In genomic region chr13:108213946-108214345, GRCh38 we compare ENCODE assay signal across 8 cellular contexts. TPM values are rescaled to one million over a fixed set of nuclear protein-coding genes. Genes with fewer than 3 reads are reported as not detected.
DNase-seq lines count a peak whose midpoint lies in the region; ATAC-seq, FAIRE-seq and TF ChIP-seq lines count a peak whose summit lies in the region.

No MANE protein-coding gene starts in this region.

- TF ChIP-seq CTCF in astrocyte (IDR thresholded peaks at IDR 0.05; ENCODE audit: insufficient read depth, low read depth, low read length) (no peak), prostate gland (IDR thresholded peaks at IDR 0.05) (no peak)

- no peak overlapping the region for H3K23ac ChIP-seq in mesenchymal stem cell (ENCODE audit: low read length in 2 of 2)

- H3K4ac ChIP-seq in mesenchymal stem cell (ENCODE audit: low read depth in 1 of 2, low read length in 2 of 2) = no peak overlapping the region

- peaks cover 5% of the 10 kb centered on the region for H4K20me1 ChIP-seq in BLaER1
- no peaks in the 10 kb centered on the region for H4K20me1 ChIP-seq in astrocyte (ENCODE audit: insufficient read depth, low read length)

- H3K79me1 ChIP-seq in mesenchymal stem cell (replicated peaks; ENCODE audit: low read length, poor library complexity, severe bottlenecking) = peaks cover 14% of the 10 kb centered on the region

- peak overlapping the region; percentile 85 for H3K27ac ChIP-seq in BLaER1
- H3K27ac ChIP-seq in astrocyte (ENCODE audit: low read depth, low read length) = no peak overlapping the region
- H3K27ac ChIP-seq in mesenchymal stem cell (ENCODE audit: low read length, poor library complexity, severe bottlenecking) = no peak overlapping the region
- no peak overlapping the region for H3K27ac ChIP-seq in prostate gland

- peaks cover 22% of the 10 kb centered on the region for H3K79me2 ChIP-seq in astrocyte (ENCODE audit: insufficient read depth, low read length)

- no peak overlapping the region for H2BK5ac ChIP-seq in mesenchymal stem cell (ENCODE audit: low read depth, low read length, poor library complexity, severe bottlenecking)

- no peak overlapping the region for H4K91ac ChIP-seq in mesenchymal stem cell (ENCODE audit: low read length)

- H2AFZ ChIP-seq in astrocyte (ENCODE audit: low read depth, low read length) = peak overlapping the region; percentile 22
- no peak overlapping the region for H2AFZ ChIP-seq in mesenchymal stem cell (ENCODE audit: low read depth, low read length)

- DNase-seq in HT1080 (ENCODE audit: low read depth) (peak; percentile 19), astrocyte (ENCODE audit: low read depth) (peak; percentile 53), mesenchymal stem cell (peak; percentile 47), prostate gland (ENCODE audit: low spot score) (no peak)

- FAIRE-seq in astrocyte (lab: Jason Lieb, UNC) = peak; percentile 26

- no peak overlapping the region for H2BK12ac ChIP-seq in mesenchymal stem cell (ENCODE audit: low read length in 2 of 2)

- no peak for TF ChIP-seq POLR2A in prostate gland (IDR thresholded peaks at IDR 0.05)

- peak overlapping the region; percentile 74 for H3K27ac Mint-ChIP-seq in astrocyte (ENCODE audit: unreplicated experiment)

- intact Hi-C loops in prostate gland (cut with DNase I) = no loop called here

- H3K27me3 ChIP-seq in BLaER1 (no peaks in the 10 kb centered on the region), astrocyte (ENCODE audit: insufficient read depth, low read length) (no peaks in the 10 kb centered on the region), mesenchymal stem cell (ENCODE audit: control insufficient read depth in 1 of 2, insufficient read depth in 1 of 2, low read length in 2 of 2) (no peaks in the 10 kb centered on the region), prostate gland (replicated peaks; ENCODE audit: insufficient read depth) (no peaks in the 10 kb centered on the region)

- ATAC-seq in HG02852 (IDR thresholded peaks at IDR 0.05; ENCODE audit: unreplicated experiment) = no peak
- no peak for ATAC-seq in GM21825 (IDR thresholded peaks at IDR 0.05; ENCODE audit: unreplicated experiment)
- no peak for ATAC-seq in GM19035 (IDR thresholded peaks at IDR 0.05; ENCODE audit: unreplicated experiment)

- H3K4me2 ChIP-seq in BLaER1 (peak overlapping the region; percentile 93), astrocyte (ENCODE audit: low read length) (peak overlapping the region; percentile 91), mesenchymal stem cell (ENCODE audit: low read length, poor library complexity, severe bottlenecking) (peak overlapping the region; percentile 57)

- H4K8ac ChIP-seq in mesenchymal stem cell (ENCODE audit: low read length) = no peak overlapping the region

- peaks cover 6% of the 10 kb centered on the region for H3K4me1 Mint-ChIP-seq in astrocyte (ENCODE audit: low read depth, unreplicated experiment)

- peaks cover 7% of the 10 kb centered on the region for H3K36me3 Mint-ChIP-seq in astrocyte (ENCODE audit: low read depth, unreplicated experiment)

- no peak overlapping the region for H3K18ac ChIP-seq in mesenchymal stem cell (ENCODE audit: low read depth in 1 of 2, low read length in 2 of 2)

- H3K4me3 Mint-ChIP-seq in astrocyte (ENCODE audit: unreplicated experiment) = peak overlapping the region; percentile 87

- no peak overlapping the region for H2BK15ac ChIP-seq in mesenchymal stem cell (ENCODE audit: low read depth, poor library complexity, severe bottlenecking)

- H3K9me3 Mint-ChIP-seq in astrocyte (ENCODE audit: unreplicated experiment) = no peaks in the 10 kb centered on the region

- no peak overlapping the region for H3K14ac ChIP-seq in mesenchymal stem cell (ENCODE audit: low read length in 2 of 2)

- H3K27me3 Mint-ChIP-seq in astrocyte (ENCODE audit: low read depth, unreplicated experiment) = no peaks in the 10 kb centered on the region

- H3K9me3 ChIP-seq in BLaER1 = peaks cover 14% of the 10 kb centered on the region
- no peaks in the 10 kb centered on the region for H3K9me3 ChIP-seq in astrocyte (ENCODE audit: insufficient read depth, low read depth, low read length)
- no peaks in the 10 kb centered on the region for H3K9me3 ChIP-seq in mesenchymal stem cell (ENCODE audit: control insufficient read depth, low read length)
- H3K9me3 ChIP-seq in prostate gland = no peaks in the 10 kb centered on the region

- H2BK120ac ChIP-seq in mesenchymal stem cell (ENCODE audit: low read depth, low read length) = no peak overlapping the region

- H3K4me3 ChIP-seq in BLaER1 (peak overlapping the region; percentile 71), astrocyte (ENCODE audit: insufficient read depth, low read depth, low read length) (peak overlapping the region; percentile 50), mesenchymal stem cell (ENCODE audit: insufficient read depth in 1 of 2, low read depth in 1 of 2, low read length in 2 of 2) (peak overlapping the region in 1 of 2 experiments; percentile 81), prostate gland (no peak overlapping the region)

- 60% methylated on average over 4 of the region's 5 CpGs for WGBS in mesenchymal stem cell
- WGBS in prostate gland = 56% methylated on average over 5 of the region's 5 CpGs

- no peak overlapping the region for H2AK5ac ChIP-seq in mesenchymal stem cell (ENCODE audit: low read length, severe bottlenecking)

- H3K9ac ChIP-seq in BLaER1 (peak overlapping the region; percentile 84), astrocyte (ENCODE audit: low read length) (peak overlapping the region; percentile 75), mesenchymal stem cell (ENCODE audit: low read length) (peak overlapping the region; percentile 80)

- peaks cover 20% of the 10 kb centered on the region for H3K36me3 ChIP-seq in BLaER1
- H3K36me3 ChIP-seq in astrocyte (ENCODE audit: insufficient read depth, low read length) = peaks cover 15% of the 10 kb centered on the region
- H3K36me3 ChIP-seq in mesenchymal stem cell (ENCODE audit: control insufficient read depth in 1 of 2, insufficient read depth in 2 of 2, low read depth in 1 of 2, low read length in 2 of 2) = peaks cover 3 to 24% of the 10 kb centered on the region in 2 experiments
- no peaks in the 10 kb centered on the region for H3K36me3 ChIP-seq in prostate gland

- H3K4me1 ChIP-seq in BLaER1 (peaks cover 68% of the 10 kb centered on the region), astrocyte (ENCODE audit: insufficient read depth, low read length) (peaks cover 11% of the 10 kb centered on the region), mesenchymal stem cell (ENCODE audit: control insufficient read depth, insufficient read depth, low read depth, low read length) (peaks cover 11% of the 10 kb centered on the region), prostate gland (replicated peaks) (peaks cover 11% of the 10 kb centered on the region)

RNA-seq across cellular contexts. Expression of gene LIG4, which starts 1.4 kb away (rescaled TPM):
- total RNA-seq in HT1080 (2014; rRNA removed; shearing (Covaris generic)) = 9.0 and 10.2 TPM in 2 replicates
- polyA plus RNA-seq in HT1080 (2015; cell fraction: cytosol; rRNA removed) = 6.1 and 8.4 TPM in 2 replicates
- 22.3 and 23.2 TPM in 2 replicates for polyA plus RNA-seq in HT1080 (2015; cell fraction: nucleus; rRNA removed)
- 14.8 and 15.5 TPM in 2 replicates for total RNA-seq in astrocyte
- 10.1 TPM for polyA plus RNA-seq in mesenchymal stem cell (2013, experiment 1 of 2)
- polyA plus RNA-seq in mesenchymal stem cell (2013, experiment 2 of 2) = 10.9 TPM
- total RNA-seq in prostate gland = 1 to 10 TPM; 7.8 to 7.9 TPM

RNA-seq across cellular contexts. Expression of gene ABHD13, which starts 4.2 kb away (rescaled TPM):
- total RNA-seq in HT1080 (2014; rRNA removed; shearing (Covaris generic)) = 5.2 and 7.0 TPM in 2 replicates
- 9.7 and 10.9 TPM in 2 replicates for polyA plus RNA-seq in HT1080 (2015; cell fraction: cytosol; rRNA removed)
- polyA plus RNA-seq in HT1080 (2015; cell fraction: nucleus; rRNA removed) = 8.6 and 9.6 TPM in 2 replicates
- total RNA-seq in astrocyte = 8.5 and 9.2 TPM in 2 replicates
- polyA plus RNA-seq in mesenchymal stem cell (2013, experiment 1 of 2) = 8.3 TPM
- polyA plus RNA-seq in mesenchymal stem cell (2013, experiment 2 of 2) = 8.7 TPM
- total RNA-seq in prostate gland = 1 to 10 TPM; 4.8 to 9.7 TPM

RNA-seq across cellular contexts. Expression of gene TNFSF13B, which starts 55.6 kb away (rescaled TPM):
- 0.39 and 0.63 TPM in 2 replicates for total RNA-seq in HT1080 (2014; rRNA removed; shearing (Covaris generic))
- 0.93 and 1.1 TPM in 2 replicates for polyA plus RNA-seq in HT1080 (2015; cell fraction: cytosol; rRNA removed)
- polyA plus RNA-seq in HT1080 (2015; cell fraction: nucleus; rRNA removed) = 0.97 and 3.7 TPM in 2 replicates
- 0.89 and 1.7 TPM in 2 replicates for total RNA-seq in astrocyte
- 2.4 TPM for polyA plus RNA-seq in mesenchymal stem cell (2013, experiment 1 of 2)
- 1.8 TPM for polyA plus RNA-seq in mesenchymal stem cell (2013, experiment 2 of 2)
- total RNA-seq in prostate gland = 1 to 10 TPM; 4.1 to 9.1 TPM

Comparison
In these comparisons a context has a peak if more than half of its experiments do, and no peak if none do; other contexts are left out.
1. H3K4me3 ChIP-seq: peak in BLaER1 (single experiment) and astrocyte (single experiment); none in prostate gland (0 of 2).
2. Peak in every context shown above with its lines, with median percentiles within 50 percentile points of each other: H3K4me2 ChIP-seq and H3K9ac ChIP-seq.